ENCODE assay signal across 14 cellular contexts in the genomic region with DNA sequence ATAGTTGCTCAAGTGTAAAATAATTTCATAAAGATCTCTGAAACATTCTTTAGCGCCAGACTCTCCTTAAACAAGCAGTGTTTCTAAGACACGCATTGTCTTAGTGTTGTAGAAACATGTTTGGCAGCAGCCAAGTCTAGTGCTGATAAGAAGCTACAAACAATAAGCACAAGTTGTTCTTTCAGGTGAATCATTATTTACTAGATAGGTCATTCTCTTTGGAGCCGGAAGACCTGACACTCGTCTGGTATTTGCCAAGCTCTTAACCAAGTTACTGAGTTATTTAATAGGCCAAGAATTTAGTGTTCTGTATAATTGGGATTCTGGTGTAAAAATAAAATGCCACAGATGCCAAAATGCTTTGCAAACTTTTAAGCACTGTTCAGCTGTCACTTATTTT.
DNase-seq lines count a peak whose midpoint lies in the region; ATAC-seq, FAIRE-seq and TF ChIP-seq lines count a peak whose summit lies in the region.
"Had no signal": no experiment of that assay in that cellular context is flagged by ENCODE, and none has a peak within 500 bp of the region (broad histone marks: within the 10 kb centered on the region; RNA-seq: fewer than 3 reads in every experiment).

No MANE protein-coding gene starts in this region.

- no peak overlapping the region for H3K4me3 Mint-ChIP-seq in stimulated activated naive B cell treated with anti-CD40 and anti-IgM and Interleukin-4, amounts not matched to agents 10 μg/mL and 1 μg/mL and 100 μg/mL, for 72 hours

- ATAC-seq in stimulated activated naive B cell treated with anti-CD40 and anti-IgM and Interleukin-4, amounts not matched to agents 10 μg/mL and 1 μg/mL and 100 μg/mL, for 72 hours (replicated peaks) = no peak

- no peak for TF ChIP-seq CTCF in fibroblast of the aortic adventitia (IDR thresholded peaks at IDR 0.05; ENCODE audit: insufficient read depth, low read length)
- TF ChIP-seq CTCF in parathyroid adenoma (IDR thresholded peaks at IDR 0.05) = no peak

- peak; percentile 67 for FAIRE-seq in H54 (lab: Jason Lieb, UNC)

- H3K4me3 ChIP-seq in fibroblast of the aortic adventitia (ENCODE audit: low read depth, low read length) (no peak overlapping the region), parathyroid adenoma (ENCODE audit: low read depth, low read length) (peak overlapping the region; percentile 2)
- H3K4me3 ChIP-seq: ovary, testis had no signal

- H3K4me2 ChIP-seq in parathyroid adenoma (ENCODE audit: low read length) = peak overlapping the region; percentile 43

- no peak overlapping the region for H3K9ac ChIP-seq in parathyroid adenoma

- no peak for DNase-seq in H54 (ENCODE audit: insufficient read length, low spot score)
- DNase-seq in NCI-H226 = peak; percentile 78
- peak; percentile 64 for DNase-seq in fibroblast of the aortic adventitia (ENCODE audit: low read depth)
- DNase-seq in stimulated activated naive CD4-positive, alpha-beta T cell treated with Interleukin-2 at 50 U/mL for 16 hours (lab: John Stamatoyannopoulos, UW) = no peak
- DNase-seq in stimulated activated CD4-positive, alpha-beta T cell treated with anti-CD3 and anti-CD28 coated beads, Interleukin-2, amount 100 ng/mL, for 48 hours = no peak
- DNase-seq in stimulated activated naive B cell treated with anti-CD40 and anti-IgM and Interleukin-4, amounts not matched to agents 10 μg/mL and 1 μg/mL and 100 μg/mL, for 72 hours = no peak
- no peak for DNase-seq in activated T-cell treated with anti-CD3 and anti-CD28 coated beads for 4 hours
- DNase-seq: activated CD4-positive, CD25-positive, alpha-beta regulatory T cell; effector CD4-positive, alpha-beta T cell; NCI-H187 treated with DMSO at 0.1 percent for 48 hours; ovary; RPMI8226; testis had no signal

- no peaks in the 10 kb centered on the region for H3K27me3 ChIP-seq in parathyroid adenoma (ENCODE audit: control insufficient read depth, insufficient read depth, low read length)
- H3K27me3 ChIP-seq: ovary, testis had no signal

- H2AFZ ChIP-seq in parathyroid adenoma = peak overlapping the region; percentile 72

- H3K36me3 ChIP-seq in parathyroid adenoma (ENCODE audit: control insufficient read depth, insufficient read depth, low read length) = no peaks in the 10 kb centered on the region
- H3K36me3 ChIP-seq: ovary had no signal

- H3K9me3 ChIP-seq in parathyroid adenoma (ENCODE audit: control insufficient read depth, low read length) = no peaks in the 10 kb centered on the region
- H3K9me3 ChIP-seq: ovary, testis had no signal

- no peak for TF ChIP-seq POLR2A in H54 (IDR thresholded peaks at IDR 0.05; ENCODE audit: low read depth, low read length)

- H3K4me1 Mint-ChIP-seq in stimulated activated naive B cell treated with anti-CD40 and anti-IgM and Interleukin-4, amounts not matched to agents 10 μg/mL and 1 μg/mL and 100 μg/mL, for 72 hours = no peaks in the 10 kb centered on the region

- no peaks in the 10 kb centered on the region for H3K36me3 Mint-ChIP-seq in stimulated activated naive B cell treated with anti-CD40 and anti-IgM and Interleukin-4, amounts not matched to agents 10 μg/mL and 1 μg/mL and 100 μg/mL, for 72 hours

- H3K27me3 Mint-ChIP-seq in stimulated activated naive B cell treated with anti-CD40 and anti-IgM and Interleukin-4, amounts not matched to agents 10 μg/mL and 1 μg/mL and 100 μg/mL, for 72 hours = no peaks in the 10 kb centered on the region

- H3K79me2 ChIP-seq in parathyroid adenoma = no peaks in the 10 kb centered on the region

- H3K4me1 ChIP-seq in parathyroid adenoma = no peaks in the 10 kb centered on the region
- H3K4me1 ChIP-seq: testis had no signal

- no peak overlapping the region for H3K27ac ChIP-seq in parathyroid adenoma
- H3K27ac ChIP-seq: ovary, testis had no signal

- no peaks in the 10 kb centered on the region for H3K9me3 Mint-ChIP-seq in stimulated activated naive B cell treated with anti-CD40 and anti-IgM and Interleukin-4, amounts not matched to agents 10 μg/mL and 1 μg/mL and 100 μg/mL, for 72 hours

- H3K27ac Mint-ChIP-seq in stimulated activated naive B cell treated with anti-CD40 and anti-IgM and Interleukin-4, amounts not matched to agents 10 μg/mL and 1 μg/mL and 100 μg/mL, for 72 hours = no peak overlapping the region

Comparison
In these comparisons a context has a peak if more than half of its experiments do, and no peak if none do; other contexts are left out.
1. DNase-seq: peak in NCI-H226 (single experiment) and fibroblast of the aortic adventitia (single experiment); none in H54 (single experiment), stimulated activated naive CD4-positive, alpha-beta T cell treated with Interleukin-2 at 50 U/mL for 16 hours (single experiment), stimulated activated CD4-positive, alpha-beta T cell treated with anti-CD3 and anti-CD28 coated beads, Interleukin-2, amount 100 ng/mL, for 48 hours (0 of 2), stimulated activated naive B cell treated with anti-CD40 and anti-IgM and Interleukin-4, amounts not matched to agents 10 μg/mL and 1 μg/mL and 100 μg/mL, for 72 hours (single experiment) and activated T-cell treated with anti-CD3 and anti-CD28 coated beads for 4 hours (single experiment).